Comparison of ENCODE assay signal across 19 cellular contexts in genomic region chr4:185229021-185229818, GRCh38. TPM values are rescaled to one million over a fixed set of nuclear protein-coding genes. Genes with fewer than 3 reads are reported as not detected.
DNase-seq lines count a peak whose midpoint lies in the region; ATAC-seq and TF ChIP-seq lines count a peak whose summit lies in the region.
"Had no signal": no experiment of that assay in that cellular context is flagged by ENCODE, and none has a peak within 500 bp of the region (broad histone marks: within the 10 kb centered on the region; RNA-seq: fewer than 3 reads in every experiment).

No MANE protein-coding gene starts in this region.

- CTCF ChIA-PET in WTC11 (lab: Charles Lee), result interaction anchor here (0.6 kb wide), 1 partner anchor 741 kb away, joined by 3 read pairs; no protein-coding TSS in a partner anchor

- H3K4me3 ChIP-seq in lung (no peak overlapping the region), thoracic aorta (no peak overlapping the region)
- H3K4me3 ChIP-seq: BLaER1, HAP-1, K562 had no signal

- ATAC-seq in Right ventricle myocardium inferior, result no peak
- ATAC-seq in WTC11, result peak; percentile 39; the same call in 1 of the 2 replicates
- peak; percentile 83 for ATAC-seq in lung (ENCODE audit: insufficient read depth, low FRiP score)
- no peak for ATAC-seq in thoracic aorta (ENCODE audit: insufficient number of reproducible peaks, low FRiP score, low read depth)
- ATAC-seq: K562 had no signal

- H3K27me3 ChIP-seq in lung (ENCODE audit: control insufficient read depth, insufficient read depth) (no peaks in the 10 kb centered on the region), thoracic aorta (replicated peaks; ENCODE audit: insufficient read depth) (no peaks in the 10 kb centered on the region)
- H3K27me3 ChIP-seq: BLaER1 had no signal

- no peak overlapping the region for H3K4me3 Mint-ChIP-seq in WTC11
- H3K4me3 Mint-ChIP-seq: CD8-positive, alpha-beta memory T cell had no signal

- no peak overlapping the region for H3K27ac Mint-ChIP-seq in WTC11
- H3K27ac Mint-ChIP-seq: CD8-positive, alpha-beta memory T cell had no signal

- H3K9me3 ChIP-seq in lung (ENCODE audit: control insufficient read depth in 2 of 2, insufficient read depth in 1 of 2, low read length in 1 of 2), result no peaks in the 10 kb centered on the region
- no peaks in the 10 kb centered on the region for H3K9me3 ChIP-seq in thoracic aorta
- H3K9me3 ChIP-seq: BLaER1, HAP-1 had no signal

- intact Hi-C loops in cardiac septum (cut with DNase I) (no loop called here), Right ventricle myocardium inferior (cut with DNase I) (no loop called here)

- DNase-seq in cardiac septum (ENCODE audit: low spot score) (peak; percentile 31), Right ventricle myocardium inferior (ENCODE audit: missing footprints) (no peak), WTC11 (ENCODE audit: low spot score) (no peak), lung (ENCODE audit: low spot score) (peak; percentile 65), thoracic aorta (ENCODE audit: low spot score) (no peak), kidney tubule cell (ENCODE audit: low spot score) (no peak), cerebellar cortex (ENCODE audit: low spot score) (no peak), activated gamma-delta T cell (lab: John Stamatoyannopoulos, UW) (no peak)
- DNase-seq: CD8-positive, alpha-beta memory T cell; DMS79 treated with DMSO at 0.1 percent for 48 hours; NCI-H1417 treated with DMSO at 0.1 percent for 48 hours; NCI-H1930; NCI-H446; NK-92 treated with Interleukin-12 subunit alpha and Interleukin-12 subunit beta, amount 100 ng/mL, for 24 hours; RPMI8226 had no signal

- H3K9me3 Mint-ChIP-seq in WTC11, result no peaks in the 10 kb centered on the region
- H3K9me3 Mint-ChIP-seq: CD8-positive, alpha-beta memory T cell had no signal

- no peaks in the 10 kb centered on the region for H3K36me3 Mint-ChIP-seq in WTC11
- H3K36me3 Mint-ChIP-seq: CD8-positive, alpha-beta memory T cell had no signal

- H3K36me3 ChIP-seq in lung (ENCODE audit: control insufficient read depth in 2 of 2, insufficient read depth in 2 of 2, low read length in 2 of 2) (no peaks in the 10 kb centered on the region), thoracic aorta (no peaks in the 10 kb centered on the region)
- H3K36me3 ChIP-seq: HAP-1 had no signal

- no peaks in the 10 kb centered on the region for H3K27me3 Mint-ChIP-seq in WTC11 (ENCODE audit: low read depth)
- H3K27me3 Mint-ChIP-seq: CD8-positive, alpha-beta memory T cell had no signal

- no peak for TF ChIP-seq CTCF in WTC11 (IDR thresholded peaks at IDR 0.05)
- TF ChIP-seq CTCF in lung (IDR thresholded peaks at IDR 0.05; ENCODE audit: control extremely low read depth, extremely low read depth), result no peak
- TF ChIP-seq CTCF in thoracic aorta (IDR thresholded peaks at IDR 0.05), result no peak

- no peaks in the 10 kb centered on the region for H3K4me1 Mint-ChIP-seq in WTC11

- WGBS in lung, 2 donors, result 77 to 89% methylated on average over 19 of the region's 19 CpGs

- POLR2A ChIA-PET in WTC11 (lab: Charles Lee), result no interaction called here

- peak overlapping the region in 1 of 2 donors; percentile 30 for H3K27ac ChIP-seq in lung (ENCODE audit: low read depth in 1 of 2, low read length in 1 of 2)
- H3K27ac ChIP-seq in thoracic aorta, result peak overlapping the region; percentile 71 to 76
- H3K27ac ChIP-seq: 22Rv1, BLaER1 had no signal

- peaks cover 0 to 7% of the 10 kb centered on the region in 2 donors for H3K4me1 ChIP-seq in lung (ENCODE audit: control insufficient read depth in 2 of 2, insufficient read depth in 2 of 2, low read length in 2 of 2)
- peaks cover 9 to 42% of the 10 kb centered on the region in 2 donors for H3K4me1 ChIP-seq in thoracic aorta (ENCODE audit: control insufficient read depth in 1 of 2, low read depth in 2 of 2)
- H3K4me1 ChIP-seq: BLaER1, HAP-1 had no signal

TF ChIP-seq in WTC11, 78 proteins besides CTCF, POLR2A, EP300 and RAD21 (continues in another document):
- TF ChIP-seq TP53 (CRISPR knock-in tag; IDR thresholded peaks at IDR 0.05) (no peak), SMAD4 (CRISPR knock-in tag; IDR thresholded peaks at IDR 0.05) (no peak), SP1 (CRISPR knock-in tag; conservative IDR thresholded peaks at IDR 0.05) (no peak), KAT7 (CRISPR knock-in tag; IDR thresholded peaks at IDR 0.05; ENCODE audit: borderline replicate concordance) (no peak), GRHL2 (CRISPR knock-in tag; IDR thresholded peaks at IDR 0.05; ENCODE audit: insufficient replicate concordance, severe bottlenecking) (no peak), ESRRA (CRISPR knock-in tag; IDR thresholded peaks at IDR 0.05; ENCODE audit: borderline replicate concordance) (no peak), ZNF121 (CRISPR knock-in tag; IDR thresholded peaks at IDR 0.05) (no peak)
- TF ChIP-seq, protein P1, sequence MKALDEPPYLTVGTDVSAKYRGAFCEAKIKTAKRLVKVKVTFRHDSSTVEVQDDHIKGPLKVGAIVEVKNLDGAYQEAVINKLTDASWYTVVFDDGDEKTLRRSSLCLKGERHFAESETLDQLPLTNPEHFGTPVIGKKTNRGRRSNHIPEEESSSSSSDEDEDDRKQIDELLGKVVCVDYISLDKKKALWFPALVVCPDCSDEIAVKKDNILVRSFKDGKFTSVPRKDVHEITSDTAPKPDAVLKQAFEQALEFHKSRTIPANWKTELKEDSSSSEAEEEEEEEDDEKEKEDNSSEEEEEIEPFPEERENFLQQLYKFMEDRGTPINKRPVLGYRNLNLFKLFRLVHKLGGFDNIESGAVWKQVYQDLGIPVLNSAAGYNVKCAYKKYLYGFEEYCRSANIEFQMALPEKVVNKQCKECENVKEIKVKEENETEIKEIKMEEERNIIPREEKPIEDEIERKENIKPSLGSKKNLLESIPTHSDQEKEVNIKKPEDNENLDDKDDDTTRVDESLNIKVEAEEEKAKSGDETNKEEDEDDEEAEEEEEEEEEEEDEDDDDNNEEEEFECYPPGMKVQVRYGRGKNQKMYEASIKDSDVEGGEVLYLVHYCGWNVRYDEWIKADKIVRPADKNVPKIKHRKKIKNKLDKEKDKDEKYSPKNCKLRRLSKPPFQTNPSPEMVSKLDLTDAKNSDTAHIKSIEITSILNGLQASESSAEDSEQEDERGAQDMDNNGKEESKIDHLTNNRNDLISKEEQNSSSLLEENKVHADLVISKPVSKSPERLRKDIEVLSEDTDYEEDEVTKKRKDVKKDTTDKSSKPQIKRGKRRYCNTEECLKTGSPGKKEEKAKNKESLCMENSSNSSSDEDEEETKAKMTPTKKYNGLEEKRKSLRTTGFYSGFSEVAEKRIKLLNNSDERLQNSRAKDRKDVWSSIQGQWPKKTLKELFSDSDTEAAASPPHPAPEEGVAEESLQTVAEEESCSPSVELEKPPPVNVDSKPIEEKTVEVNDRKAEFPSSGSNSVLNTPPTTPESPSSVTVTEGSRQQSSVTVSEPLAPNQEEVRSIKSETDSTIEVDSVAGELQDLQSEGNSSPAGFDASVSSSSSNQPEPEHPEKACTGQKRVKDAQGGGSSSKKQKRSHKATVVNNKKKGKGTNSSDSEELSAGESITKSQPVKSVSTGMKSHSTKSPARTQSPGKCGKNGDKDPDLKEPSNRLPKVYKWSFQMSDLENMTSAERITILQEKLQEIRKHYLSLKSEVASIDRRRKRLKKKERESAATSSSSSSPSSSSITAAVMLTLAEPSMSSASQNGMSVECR (CRISPR knock-in tag; IDR thresholded peaks at IDR 0.05; ENCODE audit: borderline replicate concordance), result no peak
- TF ChIP-seq, protein P2, sequence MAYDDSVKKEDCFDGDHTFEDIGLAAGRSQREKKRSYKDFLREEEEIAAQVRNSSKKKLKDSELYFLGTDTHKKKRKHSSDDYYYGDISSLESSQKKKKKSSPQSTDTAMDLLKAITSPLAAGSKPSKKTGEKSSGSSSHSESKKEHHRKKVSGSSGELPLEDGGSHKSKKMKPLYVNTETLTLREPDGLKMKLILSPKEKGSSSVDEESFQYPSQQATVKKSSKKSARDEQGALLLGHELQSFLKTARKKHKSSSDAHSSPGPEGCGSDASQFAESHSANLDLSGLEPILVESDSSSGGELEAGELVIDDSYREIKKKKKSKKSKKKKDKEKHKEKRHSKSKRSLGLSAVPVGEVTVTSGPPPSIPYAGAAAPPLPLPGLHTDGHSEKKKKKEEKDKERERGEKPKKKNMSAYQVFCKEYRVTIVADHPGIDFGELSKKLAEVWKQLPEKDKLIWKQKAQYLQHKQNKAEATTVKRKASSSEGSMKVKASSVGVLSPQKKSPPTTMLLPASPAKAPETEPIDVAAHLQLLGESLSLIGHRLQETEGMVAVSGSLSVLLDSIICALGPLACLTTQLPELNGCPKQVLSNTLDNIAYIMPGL (CRISPR knock-in tag; IDR thresholded peaks at IDR 0.05), result no peak
- TF ChIP-seq, protein P3, sequence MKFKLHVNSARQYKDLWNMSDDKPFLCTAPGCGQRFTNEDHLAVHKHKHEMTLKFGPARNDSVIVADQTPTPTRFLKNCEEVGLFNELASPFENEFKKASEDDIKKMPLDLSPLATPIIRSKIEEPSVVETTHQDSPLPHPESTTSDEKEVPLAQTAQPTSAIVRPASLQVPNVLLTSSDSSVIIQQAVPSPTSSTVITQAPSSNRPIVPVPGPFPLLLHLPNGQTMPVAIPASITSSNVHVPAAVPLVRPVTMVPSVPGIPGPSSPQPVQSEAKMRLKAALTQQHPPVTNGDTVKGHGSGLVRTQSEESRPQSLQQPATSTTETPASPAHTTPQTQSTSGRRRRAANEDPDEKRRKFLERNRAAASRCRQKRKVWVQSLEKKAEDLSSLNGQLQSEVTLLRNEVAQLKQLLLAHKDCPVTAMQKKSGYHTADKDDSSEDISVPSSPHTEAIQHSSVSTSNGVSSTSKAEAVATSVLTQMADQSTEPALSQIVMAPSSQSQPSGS (CRISPR knock-in tag; IDR thresholded peaks at IDR 0.05; ENCODE audit: borderline replicate concordance, low read depth), result no peak
- TF ChIP-seq, protein P4, sequence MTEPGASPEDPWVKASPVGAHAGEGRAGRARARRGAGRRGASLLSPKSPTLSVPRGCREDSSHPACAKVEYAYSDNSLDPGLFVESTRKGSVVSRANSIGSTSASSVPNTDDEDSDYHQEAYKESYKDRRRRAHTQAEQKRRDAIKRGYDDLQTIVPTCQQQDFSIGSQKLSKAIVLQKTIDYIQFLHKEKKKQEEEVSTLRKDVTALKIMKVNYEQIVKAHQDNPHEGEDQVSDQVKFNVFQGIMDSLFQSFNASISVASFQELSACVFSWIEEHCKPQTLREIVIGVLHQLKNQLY (CRISPR knock-in tag; IDR thresholded peaks at IDR 0.05), result no peak

RNA-seq across cellular contexts. Expression of gene SNX25, which starts 19.8 kb away (rescaled TPM):
- total RNA-seq in cardiac septum, result 10.5 TPM
- total RNA-seq in Right ventricle myocardium inferior, result 10.9 TPM
- total RNA-seq in WTC11 (2021), result 16.9 to 20.9 TPM (median 19.1 TPM) in 3 replicates
- total RNA-seq in lung, result 10 to 100 TPM; 56.0 to 95.4 TPM
- polyA plus RNA-seq in lung, result 10 to 100 TPM; 16.8 to 42.7 TPM
- total RNA-seq in thoracic aorta, result 10 to 100 TPM; 31.3 to 38.0 TPM

RNA-seq across cellular contexts. Expression of gene CFAP97, which starts 25.4 kb away (rescaled TPM):
- total RNA-seq in cardiac septum (14.9 TPM), Right ventricle myocardium inferior (11.3 TPM), WTC11 (2021) (35.2 to 40.3 TPM (median 36.1 TPM) in 3 replicates), lung (10 to 100 TPM; 32.5 to 39.2 TPM), thoracic aorta (10 to 100 TPM; 40.8 to 62.2 TPM)
- polyA plus RNA-seq in lung, result 10 to 100 TPM in 1 of 2 donors, 1 to 10 TPM in 1; 5.4 to 11.4 TPM

Comparison
In these comparisons a context has a peak if more than half of its experiments do, and no peak if none do; other contexts are left out.
1. DNase-seq: peak in cardiac septum (single experiment) and lung (single experiment); none in Right ventricle myocardium inferior (single experiment), WTC11 (single experiment), thoracic aorta (single experiment), kidney tubule cell (single experiment), cerebellar cortex (single experiment) and activated gamma-delta T cell (single experiment).
2. ATAC-seq: peak in WTC11 (single experiment) and lung (single experiment); none in Right ventricle myocardium inferior (single experiment) and thoracic aorta (single experiment).